ENCODE assay signal across 16 cellular contexts in genomic region chr1:168845083-168845650, GRCh38.
"Had no signal": no experiment of that assay in that cellular context is flagged by ENCODE, and none has a peak within 500 bp of the region (broad histone marks: within the 10 kb centered on the region; RNA-seq: fewer than 3 reads in every experiment).

No MANE protein-coding gene starts in this region.

- H3K4me1 ChIP-seq: body of pancreas, gastroesophageal sphincter, tibial artery had no signal

- H3K9me3 ChIP-seq: body of pancreas, gastroesophageal sphincter, pancreas, tibial artery had no signal

- H3K27ac ChIP-seq: coronary artery, gastroesophageal sphincter, pancreas, tibial artery had no signal

- FAIRE-seq: endothelial cell of umbilical vein, pancreas had no signal

- H3K4me3 ChIP-seq: body of pancreas, coronary artery, gastroesophageal sphincter, pancreas, tibial artery had no signal

- DNase-seq: activated CD4-positive, alpha-beta T cell treated with anti-CD3 and anti-CD28 coated beads, Interleukin-2, amount 10 ng/mL, durations not matched to agents 7 days and 5 days; activated CD4-positive, CD25-positive, alpha-beta regulatory T cell; activated CD8-positive, alpha-beta memory T cell treated with anti-CD3 and anti-CD28 coated beads for 24 hours; activated gamma-delta T cell treated with Interleukin-2 at 50 U/mL for 16 hours; amygdala; body of pancreas; central memory CD4-positive, alpha-beta T cell; effector CD4-positive, alpha-beta T cell; naive thymus-derived CD8-positive, alpha-beta T cell; pancreas; stimulated activated CD4-positive, alpha-beta T cell treated with anti-CD3 and anti-CD28 coated beads, Interleukin-12 subunit alpha, Interleukin-12 subunit beta, amount 100 ng/mL, for 4 hours; stimulated activated CD4-positive, alpha-beta T cell treated with anti-CD3 and anti-CD28 coated beads, Interleukin-2, amount 100 ng/mL, for 24 hours; tibial artery had no signal

- H3K27me3 ChIP-seq: body of pancreas, gastroesophageal sphincter, pancreas, tibial artery had no signal

- ATAC-seq: gastroesophageal sphincter; naive thymus-derived CD8-positive, alpha-beta T cell had no signal

- H3K36me3 ChIP-seq: gastroesophageal sphincter, pancreas, tibial artery had no signal
